ENCODE assay signal across 8 cellular contexts in the genomic region with DNA sequence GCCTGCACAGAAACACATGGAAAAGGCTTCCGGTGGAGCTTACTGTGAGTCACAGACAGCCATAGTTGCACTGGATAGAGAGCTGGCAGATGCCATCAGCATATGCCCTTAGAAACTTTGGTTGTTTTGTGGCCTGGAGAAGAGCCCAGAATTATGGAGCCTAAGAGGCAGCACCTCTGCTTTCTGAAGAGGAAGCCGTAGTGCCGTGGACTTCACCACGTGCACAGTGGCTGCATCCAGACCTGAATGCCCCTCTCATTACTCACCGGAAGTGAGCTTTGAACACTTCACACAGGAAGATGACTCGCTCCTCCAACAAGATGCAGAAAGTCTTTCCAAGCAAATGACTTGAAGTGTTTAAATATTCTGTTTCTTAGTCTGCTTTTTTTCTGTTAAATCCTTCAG. TPM values are rescaled to one million over a fixed set of nuclear protein-coding genes. Genes with fewer than 3 reads are reported as not detected.
DNase-seq lines count a peak whose midpoint lies in the region; ATAC-seq and TF ChIP-seq lines count a peak whose summit lies in the region.

No MANE protein-coding gene starts in this region.

- no peak overlapping the region for H2BK120ac ChIP-seq in trophoblast cell (ENCODE audit: insufficient read depth, low read length, poor library complexity)

- no peaks in the 10 kb centered on the region for H3K27me3 ChIP-seq in CD4-positive, CD25-positive, alpha-beta regulatory T cell (ENCODE audit: control insufficient read depth, insufficient read depth, low read length)
- H3K27me3 ChIP-seq in trophoblast cell (ENCODE audit: insufficient read depth, low read length) (no peaks in the 10 kb centered on the region), upper lobe of right lung (no peaks in the 10 kb centered on the region)

- no peaks in the 10 kb centered on the region for H3K79me2 ChIP-seq in trophoblast cell (ENCODE audit: control insufficient read depth, insufficient read depth, low read length, poor library complexity)

- H3K9me3 ChIP-seq in CD4-positive, CD25-positive, alpha-beta regulatory T cell (ENCODE audit: control insufficient read depth in 2 of 2, low read length in 2 of 2) = no peaks in the 10 kb centered on the region
- no peaks in the 10 kb centered on the region for H3K9me3 ChIP-seq in trophoblast cell (ENCODE audit: insufficient read depth, low read depth, low read length)
- no peaks in the 10 kb centered on the region for H3K9me3 ChIP-seq in upper lobe of right lung

- H3K14ac ChIP-seq in trophoblast cell (ENCODE audit: low read length) = no peak overlapping the region

- no peaks in the 10 kb centered on the region for H3K36me3 Mint-ChIP-seq in CD4-positive, CD25-positive, alpha-beta regulatory T cell

- peak in 1 of 3 donors; percentile 61 for DNase-seq in CD4-positive, CD25-positive, alpha-beta regulatory T cell
- DNase-seq in NCI-H2196 (lab: John Stamatoyannopoulos, UW; ENCODE audit: unreplicated experiment) (peak; percentile 80), fibroblast of mammary gland (ENCODE audit: low read depth) (peak; percentile 99), trophoblast cell (peak in 1 of 2 donors; percentile 53), upper lobe of right lung (peak; percentile 69)
- peak; percentile 82 for DNase-seq in activated CD8-positive, alpha-beta memory T cell treated with anti-CD3 and anti-CD28 coated beads, Interleukin-2, amount 50 U/mL, for 48 hours

- H4K8ac ChIP-seq in trophoblast cell (ENCODE audit: low read depth, low read length) = peak overlapping the region; percentile 59

- peak overlapping the region; percentile 19 for H2BK5ac ChIP-seq in trophoblast cell (ENCODE audit: low read depth, low read length, poor library complexity)

- TF ChIP-seq CTCF in fibroblast of mammary gland (conservative IDR thresholded peaks at IDR 0.05; ENCODE audit: control insufficient read depth, insufficient read depth, low read depth, low read length) = no peak
- TF ChIP-seq CTCF in upper lobe of right lung (IDR thresholded peaks at IDR 0.05) = no peak

- peak overlapping the region; percentile 15 to 46 (median 21) for H3K27ac Mint-ChIP-seq in CD4-positive, CD25-positive, alpha-beta regulatory T cell

- H3K27me3 Mint-ChIP-seq in CD4-positive, CD25-positive, alpha-beta regulatory T cell = peaks cover 3% of the 10 kb centered on the region

- H3K23ac ChIP-seq in trophoblast cell (ENCODE audit: low read length) = no peak overlapping the region

- no peak overlapping the region for H3K27ac ChIP-seq in CD4-positive, CD25-positive, alpha-beta regulatory T cell (ENCODE audit: insufficient read depth, low read length, poor library complexity, severe bottlenecking)
- H3K27ac ChIP-seq in trophoblast cell (ENCODE audit: low read depth, low read length) (peak overlapping the region; percentile 30), upper lobe of right lung (peak overlapping the region; percentile 67)

- no peak overlapping the region for H4K12ac ChIP-seq in trophoblast cell (ENCODE audit: low read depth, low read length)

- H3K79me1 ChIP-seq in trophoblast cell (ENCODE audit: low read length) = no peaks in the 10 kb centered on the region

- intact Hi-C loops in upper lobe of right lung (cut with DNase I) = no loop called here

- peaks cover 10 to 35% (median 18%) of the 10 kb centered on the region in 4 donors for H3K4me1 Mint-ChIP-seq in CD4-positive, CD25-positive, alpha-beta regulatory T cell

- H3K4me3 Mint-ChIP-seq in CD4-positive, CD25-positive, alpha-beta regulatory T cell = peak overlapping the region in 3 of 4 donors; percentile 21 to 76 (median 25)

- H3K4me3 ChIP-seq in CD4-positive, CD25-positive, alpha-beta regulatory T cell (ENCODE audit: low read depth, low read length) = peak overlapping the region; percentile 6
- H3K4me3 ChIP-seq in fibroblast of mammary gland (ENCODE audit: control insufficient read depth, low read depth, low read length) (no peak overlapping the region), trophoblast cell (ENCODE audit: low read depth, low read length) (no peak overlapping the region), upper lobe of right lung (no peak overlapping the region)

- ATAC-seq in CD4-positive, CD25-positive, alpha-beta regulatory T cell (ENCODE audit: low read depth in 2 of 2) = peak; percentile 59 to 80
- ATAC-seq in GM21529 (IDR thresholded peaks at IDR 0.05; ENCODE audit: unreplicated experiment) (peak; percentile 83), upper lobe of right lung (peak; percentile 92), HG03378 (IDR thresholded peaks at IDR 0.05; ENCODE audit: unreplicated experiment) (no peak)

- H3K4me1 ChIP-seq in CD4-positive, CD25-positive, alpha-beta regulatory T cell (ENCODE audit: control insufficient read depth, insufficient read depth, low read length, poor library complexity, severe bottlenecking) = peaks cover 17% of the 10 kb centered on the region
- H3K4me1 ChIP-seq in trophoblast cell (ENCODE audit: control insufficient read depth in 1 of 2, insufficient read depth in 2 of 2, low read length in 2 of 2) (peaks cover 5 to 9% of the 10 kb centered on the region in 2 experiments), upper lobe of right lung (peaks cover 21% of the 10 kb centered on the region)

- no peak overlapping the region for H3K9ac ChIP-seq in trophoblast cell (ENCODE audit: low read length)

- no peaks in the 10 kb centered on the region for H3K9me3 Mint-ChIP-seq in CD4-positive, CD25-positive, alpha-beta regulatory T cell

- H2BK12ac ChIP-seq in trophoblast cell (ENCODE audit: low read length) = peak overlapping the region; percentile 83

- peak overlapping the region; percentile 41 for H4K91ac ChIP-seq in trophoblast cell (ENCODE audit: low read depth, low read length)

- no peak overlapping the region for H3K4me2 ChIP-seq in trophoblast cell (ENCODE audit: low read length)

- no peak overlapping the region for H3K4ac ChIP-seq in trophoblast cell (ENCODE audit: low read depth, low read length)

- H2AFZ ChIP-seq in trophoblast cell (ENCODE audit: insufficient read depth, low read length, poor library complexity) = no peak overlapping the region

- peak overlapping the region; percentile 21 for H2AK5ac ChIP-seq in trophoblast cell (ENCODE audit: low read length)

- H3K36me3 ChIP-seq in CD4-positive, CD25-positive, alpha-beta regulatory T cell (ENCODE audit: control insufficient read depth, insufficient read depth, low read length) = no peaks in the 10 kb centered on the region
- no peaks in the 10 kb centered on the region for H3K36me3 ChIP-seq in trophoblast cell (ENCODE audit: control insufficient read depth in 1 of 2, insufficient read depth in 2 of 2, low read length in 2 of 2)
- H3K36me3 ChIP-seq in upper lobe of right lung = no peaks in the 10 kb centered on the region

- WGBS in trophoblast cell (ENCODE audit: extremely low coverage, insufficient coverage, insufficient read length) = no CpG with 5 or more reads among the region's 6 CpGs

- H3K18ac ChIP-seq in trophoblast cell (ENCODE audit: low read length) = peak overlapping the region; percentile 43

RNA-seq across cellular contexts. Expression of a gene that starts 28.4 kb away (rescaled TPM):
- total RNA-seq in CD4-positive, CD25-positive, alpha-beta regulatory T cell = 1,538 TPM
- 10 to 100 TPM; 41.3 to 73.3 (median 48.6) TPM for polyA plus RNA-seq in CD4-positive, CD25-positive, alpha-beta regulatory T cell
- 48.6 and 50.2 TPM in 2 replicates for polyA plus RNA-seq in trophoblast cell (2013)
- 112 TPM for total RNA-seq in upper lobe of right lung

RNA-seq across cellular contexts. Expression of a gene that starts 55.6 kb away (rescaled TPM):
- total RNA-seq in CD4-positive, CD25-positive, alpha-beta regulatory T cell = 66.2 TPM
- 10 to 100 TPM in 3 of 4 donors, 1 to 10 TPM in 1; 7.1 to 15.8 (median 10.7) TPM for polyA plus RNA-seq in CD4-positive, CD25-positive, alpha-beta regulatory T cell
- 16.6 and 17.0 TPM in 2 replicates for polyA plus RNA-seq in trophoblast cell (2013)
- total RNA-seq in upper lobe of right lung = 40.2 TPM

Comparison
In these comparisons a context has a peak if more than half of its experiments do, and no peak if none do; other contexts are left out.
1. RNA of a gene that starts 28.4 kb away (total RNA-seq): 1,538 TPM in CD4-positive, CD25-positive, alpha-beta regulatory T cell (single experiment); 112 TPM in upper lobe of right lung (single experiment); every median in the first group is over 10 times any median in the second.